Comparison of ENCODE assay signal across 2 cellular contexts in genomic region chr1:159652506-159652905, GRCh38.
TF ChIP-seq lines count a peak whose summit lies in the region.

No MANE protein-coding gene starts in this region.

TF ChIP-seq in SK-N-SH, 30 proteins besides CTCF, POLR2A, EP300 and RAD21 (continued from another document):
- no peak for TF ChIP-seq ZBTB33 (IDR thresholded peaks at IDR 0.05; ENCODE audit: borderline replicate concordance, low read depth)
- no peak for TF ChIP-seq JUND (IDR thresholded peaks at IDR 0.05)
- no peak for TF ChIP-seq RXRA (IDR thresholded peaks at IDR 0.05; ENCODE audit: borderline replicate concordance, low read depth)
- no peak for TF ChIP-seq TCF12 (IDR thresholded peaks at IDR 0.05)
- no peak for TF ChIP-seq NRF1 (IDR thresholded peaks at IDR 0.05; ENCODE audit: low read depth, low read length)
- no peak for TF ChIP-seq GABPA (IDR thresholded peaks at IDR 0.05; ENCODE audit: low read depth)
- no peak for TF ChIP-seq FOXM1 (IDR thresholded peaks at IDR 0.05; ENCODE audit: low read depth)
- TF ChIP-seq TEAD4 (IDR thresholded peaks at IDR 0.05; ENCODE audit: borderline replicate concordance, insufficient read depth): no peak

TF ChIP-seq in SK-N-SH treated with all-trans-retinoic acid at 6 μM for 48 hours, 23 proteins besides CTCF, POLR2A, EP300 and RAD21 (continued from another document):
- TF ChIP-seq POU6F1 (CRISPR knock-in tag; IDR thresholded peaks at IDR 0.05; ENCODE audit: borderline replicate concordance, low read depth): no peak
- no peak for TF ChIP-seq ZFP30 (CRISPR knock-in tag; IDR thresholded peaks at IDR 0.05)
- no peak for TF ChIP-seq GLIS3 (CRISPR knock-in tag; IDR thresholded peaks at IDR 0.05)
- TF ChIP-seq ISL1 (CRISPR knock-in tag; IDR thresholded peaks at IDR 0.05): no peak
